In the genomic region with DNA sequence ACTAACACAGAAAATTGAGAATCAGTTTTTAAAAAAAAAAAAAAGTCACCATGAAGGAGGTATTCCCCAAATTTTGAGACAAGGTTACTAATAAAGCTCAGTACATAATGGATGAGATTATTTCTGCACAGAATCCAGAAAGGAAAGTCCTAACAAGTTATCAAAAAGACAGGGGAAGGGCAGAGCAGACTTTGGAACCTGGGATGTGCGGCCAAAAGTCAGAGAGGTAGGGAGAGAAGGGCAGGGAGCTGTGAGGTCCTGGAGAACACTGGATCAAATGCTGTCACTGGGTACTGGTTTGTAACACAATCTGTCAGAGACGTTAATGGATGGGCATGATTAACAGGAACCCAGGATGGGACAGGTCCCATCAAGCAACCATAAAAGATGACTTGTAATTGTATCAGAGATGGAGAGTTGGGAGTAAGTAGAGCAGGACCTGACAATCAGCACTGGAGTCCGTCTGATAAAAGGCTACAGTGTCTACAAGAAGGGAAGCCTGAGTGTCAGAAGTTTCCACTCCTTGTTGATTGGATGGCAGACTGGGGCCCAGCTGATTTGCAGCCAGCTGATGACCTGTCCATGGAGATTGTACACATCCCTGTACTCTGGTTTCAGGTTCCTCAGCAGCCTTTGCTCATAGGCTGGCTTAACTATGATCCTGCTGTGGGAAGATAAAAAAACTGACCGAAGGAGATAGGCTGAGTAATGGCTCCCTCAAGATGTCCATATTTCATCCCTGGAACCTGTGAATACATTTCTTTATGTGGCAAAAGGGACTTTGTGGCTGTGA, we compare ENCODE assay signal across 1 cellular context.
A peak's percentile ranks its signal among the peaks of the same experiment; 100 is the strongest.
TF ChIP-seq lines count a peak whose summit lies in the region.

No MANE protein-coding gene starts in this region.

TF ChIP-seq in K562, 482 proteins besides CTCF, POLR2A, EP300 and RAD21 (continued from another document and continues in another):
- TF ChIP-seq TEAD1 (CRISPR knock-in tag; IDR thresholded peaks at IDR 0.05), result no peak
- peak; percentile 78; the same call in 1 of the 2 replicates for TF ChIP-seq FOXK1 (CRISPR knock-in tag; IDR thresholded peaks at IDR 0.05; ENCODE audit: borderline replicate concordance)
- TF ChIP-seq, protein P1, sequence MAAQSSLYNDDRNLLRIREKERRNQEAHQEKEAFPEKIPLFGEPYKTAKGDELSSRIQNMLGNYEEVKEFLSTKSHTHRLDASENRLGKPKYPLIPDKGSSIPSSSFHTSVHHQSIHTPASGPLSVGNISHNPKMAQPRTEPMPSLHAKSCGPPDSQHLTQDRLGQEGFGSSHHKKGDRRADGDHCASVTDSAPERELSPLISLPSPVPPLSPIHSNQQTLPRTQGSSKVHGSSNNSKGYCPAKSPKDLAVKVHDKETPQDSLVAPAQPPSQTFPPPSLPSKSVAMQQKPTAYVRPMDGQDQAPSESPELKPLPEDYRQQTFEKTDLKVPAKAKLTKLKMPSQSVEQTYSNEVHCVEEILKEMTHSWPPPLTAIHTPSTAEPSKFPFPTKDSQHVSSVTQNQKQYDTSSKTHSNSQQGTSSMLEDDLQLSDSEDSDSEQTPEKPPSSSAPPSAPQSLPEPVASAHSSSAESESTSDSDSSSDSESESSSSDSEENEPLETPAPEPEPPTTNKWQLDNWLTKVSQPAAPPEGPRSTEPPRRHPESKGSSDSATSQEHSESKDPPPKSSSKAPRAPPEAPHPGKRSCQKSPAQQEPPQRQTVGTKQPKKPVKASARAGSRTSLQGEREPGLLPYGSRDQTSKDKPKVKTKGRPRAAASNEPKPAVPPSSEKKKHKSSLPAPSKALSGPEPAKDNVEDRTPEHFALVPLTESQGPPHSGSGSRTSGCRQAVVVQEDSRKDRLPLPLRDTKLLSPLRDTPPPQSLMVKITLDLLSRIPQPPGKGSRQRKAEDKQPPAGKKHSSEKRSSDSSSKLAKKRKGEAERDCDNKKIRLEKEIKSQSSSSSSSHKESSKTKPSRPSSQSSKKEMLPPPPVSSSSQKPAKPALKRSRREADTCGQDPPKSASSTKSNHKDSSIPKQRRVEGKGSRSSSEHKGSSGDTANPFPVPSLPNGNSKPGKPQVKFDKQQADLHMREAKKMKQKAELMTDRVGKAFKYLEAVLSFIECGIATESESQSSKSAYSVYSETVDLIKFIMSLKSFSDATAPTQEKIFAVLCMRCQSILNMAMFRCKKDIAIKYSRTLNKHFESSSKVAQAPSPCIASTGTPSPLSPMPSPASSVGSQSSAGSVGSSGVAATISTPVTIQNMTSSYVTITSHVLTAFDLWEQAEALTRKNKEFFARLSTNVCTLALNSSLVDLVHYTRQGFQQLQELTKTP (IDR thresholded peaks at IDR 0.05; ENCODE audit: low read depth in 1 of 2, partially characterized antibody in 2 of 2), result no peak
- TF ChIP-seq RFX1 (IDR thresholded peaks at IDR 0.05), result peak; percentile 45; the same call in 1 of the 2 replicates
- peak; percentile 87 for TF ChIP-seq STAT5A (IDR thresholded peaks at IDR 0.05; ENCODE audit: borderline replicate concordance, low read length)
- TF ChIP-seq SMAD2 (IDR thresholded peaks at IDR 0.05; ENCODE audit: low read depth, low read length), result no peak
- peak; percentile 76 for TF ChIP-seq ZNF384 (IDR thresholded peaks at IDR 0.05; ENCODE audit: low read depth, low read length)
- peak; percentile 96 for TF ChIP-seq ARID1B (IDR thresholded peaks at IDR 0.05)
- TF ChIP-seq STAG1 (CRISPR knock-in tag; IDR thresholded peaks at IDR 0.05; ENCODE audit: borderline replicate concordance), result no peak
- no peak for TF ChIP-seq HNRNPH1 (optimal IDR thresholded peaks at IDR 0.05; ENCODE audit: low read depth, low read length)
- peak; percentile 96 for TF ChIP-seq CBFA2T2 (conservative IDR thresholded peaks at IDR 0.05)
- TF ChIP-seq CC2D1A (IDR thresholded peaks at IDR 0.05), result peak; percentile 96; the same call in 1 of the 2 replicates
- TF ChIP-seq EP400 (IDR thresholded peaks at IDR 0.05), result no peak
- TF ChIP-seq L3MBTL2 (IDR thresholded peaks at IDR 0.05), result peak; percentile 11; the same call in 1 of the 2 replicates
- peak; percentile 91 for TF ChIP-seq KLF16 (IDR thresholded peaks at IDR 0.05)
- no peak for TF ChIP-seq HLTF (IDR thresholded peaks at IDR 0.05)
- TF ChIP-seq, protein P2, sequence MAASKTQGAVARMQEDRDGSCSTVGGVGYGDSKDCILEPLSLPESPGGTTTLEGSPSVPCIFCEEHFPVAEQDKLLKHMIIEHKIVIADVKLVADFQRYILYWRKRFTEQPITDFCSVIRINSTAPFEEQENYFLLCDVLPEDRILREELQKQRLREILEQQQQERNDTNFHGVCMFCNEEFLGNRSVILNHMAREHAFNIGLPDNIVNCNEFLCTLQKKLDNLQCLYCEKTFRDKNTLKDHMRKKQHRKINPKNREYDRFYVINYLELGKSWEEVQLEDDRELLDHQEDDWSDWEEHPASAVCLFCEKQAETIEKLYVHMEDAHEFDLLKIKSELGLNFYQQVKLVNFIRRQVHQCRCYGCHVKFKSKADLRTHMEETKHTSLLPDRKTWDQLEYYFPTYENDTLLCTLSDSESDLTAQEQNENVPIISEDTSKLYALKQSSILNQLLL (CRISPR knock-in tag; IDR thresholded peaks at IDR 0.05; ENCODE audit: borderline replicate concordance), result no peak
- TF ChIP-seq, protein P3, sequence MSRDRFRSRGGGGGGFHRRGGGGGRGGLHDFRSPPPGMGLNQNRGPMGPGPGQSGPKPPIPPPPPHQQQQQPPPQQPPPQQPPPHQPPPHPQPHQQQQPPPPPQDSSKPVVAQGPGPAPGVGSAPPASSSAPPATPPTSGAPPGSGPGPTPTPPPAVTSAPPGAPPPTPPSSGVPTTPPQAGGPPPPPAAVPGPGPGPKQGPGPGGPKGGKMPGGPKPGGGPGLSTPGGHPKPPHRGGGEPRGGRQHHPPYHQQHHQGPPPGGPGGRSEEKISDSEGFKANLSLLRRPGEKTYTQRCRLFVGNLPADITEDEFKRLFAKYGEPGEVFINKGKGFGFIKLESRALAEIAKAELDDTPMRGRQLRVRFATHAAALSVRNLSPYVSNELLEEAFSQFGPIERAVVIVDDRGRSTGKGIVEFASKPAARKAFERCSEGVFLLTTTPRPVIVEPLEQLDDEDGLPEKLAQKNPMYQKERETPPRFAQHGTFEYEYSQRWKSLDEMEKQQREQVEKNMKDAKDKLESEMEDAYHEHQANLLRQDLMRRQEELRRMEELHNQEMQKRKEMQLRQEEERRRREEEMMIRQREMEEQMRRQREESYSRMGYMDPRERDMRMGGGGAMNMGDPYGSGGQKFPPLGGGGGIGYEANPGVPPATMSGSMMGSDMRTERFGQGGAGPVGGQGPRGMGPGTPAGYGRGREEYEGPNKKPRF (IDR thresholded peaks at IDR 0.05; ENCODE audit: low read depth, low read length), result no peak
- no peak for TF ChIP-seq ZNF408 (CRISPR knock-in tag; IDR thresholded peaks at IDR 0.05; ENCODE audit: low read depth)
- TF ChIP-seq ZNF41 (CRISPR knock-in tag; conservative IDR thresholded peaks at IDR 0.05), result no peak
- no peak for TF ChIP-seq HMG20A (CRISPR knock-in tag; conservative IDR thresholded peaks at IDR 0.05)
- TF ChIP-seq SOX6 (IDR thresholded peaks at IDR 0.05), result peak; percentile 83
- peak; percentile 16 for TF ChIP-seq TBP (optimal IDR thresholded peaks at IDR 0.05; ENCODE audit: low read depth, low read length)
- no peak for TF ChIP-seq ZNF212 (CRISPR knock-in tag; IDR thresholded peaks at IDR 0.05)
- TF ChIP-seq CREM (IDR thresholded peaks at IDR 0.05; ENCODE audit: low read depth), result peak; percentile 68
- TF ChIP-seq SREBF2 (CRISPR knock-in tag; IDR thresholded peaks at IDR 0.05), result no peak
- TF ChIP-seq ZNF699 (CRISPR knock-in tag; IDR thresholded peaks at IDR 0.05; ENCODE audit: insufficient replicate concordance), result no peak
- TF ChIP-seq CXXC5 (CRISPR knock-in tag; IDR thresholded peaks at IDR 0.05), result peak; percentile 39; the same call in 1 of the 2 replicates
- TF ChIP-seq, protein P4, sequence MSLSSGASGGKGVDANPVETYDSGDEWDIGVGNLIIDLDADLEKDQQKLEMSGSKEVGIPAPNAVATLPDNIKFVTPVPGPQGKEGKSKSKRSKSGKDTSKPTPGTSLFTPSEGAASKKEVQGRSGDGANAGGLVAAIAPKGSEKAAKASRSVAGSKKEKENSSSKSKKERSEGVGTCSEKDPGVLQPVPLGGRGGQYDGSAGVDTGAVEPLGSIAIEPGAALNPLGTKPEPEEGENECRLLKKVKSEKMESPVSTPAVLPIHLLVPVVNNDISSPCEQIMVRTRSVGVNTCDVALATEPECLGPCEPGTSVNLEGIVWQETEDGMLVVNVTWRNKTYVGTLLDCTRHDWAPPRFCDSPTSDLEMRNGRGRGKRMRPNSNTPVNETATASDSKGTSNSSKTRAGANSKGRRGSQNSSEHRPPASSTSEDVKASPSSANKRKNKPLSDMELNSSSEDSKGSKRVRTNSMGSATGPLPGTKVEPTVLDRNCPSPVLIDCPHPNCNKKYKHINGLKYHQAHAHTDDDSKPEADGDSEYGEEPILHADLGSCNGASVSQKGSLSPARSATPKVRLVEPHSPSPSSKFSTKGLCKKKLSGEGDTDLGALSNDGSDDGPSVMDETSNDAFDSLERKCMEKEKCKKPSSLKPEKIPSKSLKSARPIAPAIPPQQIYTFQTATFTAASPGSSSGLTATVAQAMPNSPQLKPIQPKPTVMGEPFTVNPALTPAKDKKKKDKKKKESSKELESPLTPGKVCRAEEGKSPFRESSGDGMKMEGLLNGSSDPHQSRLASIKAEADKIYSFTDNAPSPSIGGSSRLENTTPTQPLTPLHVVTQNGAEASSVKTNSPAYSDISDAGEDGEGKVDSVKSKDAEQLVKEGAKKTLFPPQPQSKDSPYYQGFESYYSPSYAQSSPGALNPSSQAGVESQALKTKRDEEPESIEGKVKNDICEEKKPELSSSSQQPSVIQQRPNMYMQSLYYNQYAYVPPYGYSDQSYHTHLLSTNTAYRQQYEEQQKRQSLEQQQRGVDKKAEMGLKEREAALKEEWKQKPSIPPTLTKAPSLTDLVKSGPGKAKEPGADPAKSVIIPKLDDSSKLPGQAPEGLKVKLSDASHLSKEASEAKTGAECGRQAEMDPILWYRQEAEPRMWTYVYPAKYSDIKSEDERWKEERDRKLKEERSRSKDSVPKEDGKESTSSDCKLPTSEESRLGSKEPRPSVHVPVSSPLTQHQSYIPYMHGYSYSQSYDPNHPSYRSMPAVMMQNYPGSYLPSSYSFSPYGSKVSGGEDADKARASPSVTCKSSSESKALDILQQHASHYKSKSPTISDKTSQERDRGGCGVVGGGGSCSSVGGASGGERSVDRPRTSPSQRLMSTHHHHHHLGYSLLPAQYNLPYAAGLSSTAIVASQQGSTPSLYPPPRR (CRISPR knock-in tag; IDR thresholded peaks at IDR 0.05; ENCODE audit: borderline replicate concordance), result no peak
- TF ChIP-seq GTF2A2 (tag; IDR thresholded peaks at IDR 0.05), result no peak
- no peak for TF ChIP-seq POLR3G (IDR thresholded peaks at IDR 0.05; ENCODE audit: extremely low read depth, insufficient read length, insufficient replicate concordance)
- TF ChIP-seq SLC30A9 (CRISPR knock-in tag; IDR thresholded peaks at IDR 0.05), result no peak
- peak; percentile 63 for TF ChIP-seq MBD2 (IDR thresholded peaks at IDR 0.05; ENCODE audit: borderline replicate concordance, low read depth)
- TF ChIP-seq, protein P5, sequence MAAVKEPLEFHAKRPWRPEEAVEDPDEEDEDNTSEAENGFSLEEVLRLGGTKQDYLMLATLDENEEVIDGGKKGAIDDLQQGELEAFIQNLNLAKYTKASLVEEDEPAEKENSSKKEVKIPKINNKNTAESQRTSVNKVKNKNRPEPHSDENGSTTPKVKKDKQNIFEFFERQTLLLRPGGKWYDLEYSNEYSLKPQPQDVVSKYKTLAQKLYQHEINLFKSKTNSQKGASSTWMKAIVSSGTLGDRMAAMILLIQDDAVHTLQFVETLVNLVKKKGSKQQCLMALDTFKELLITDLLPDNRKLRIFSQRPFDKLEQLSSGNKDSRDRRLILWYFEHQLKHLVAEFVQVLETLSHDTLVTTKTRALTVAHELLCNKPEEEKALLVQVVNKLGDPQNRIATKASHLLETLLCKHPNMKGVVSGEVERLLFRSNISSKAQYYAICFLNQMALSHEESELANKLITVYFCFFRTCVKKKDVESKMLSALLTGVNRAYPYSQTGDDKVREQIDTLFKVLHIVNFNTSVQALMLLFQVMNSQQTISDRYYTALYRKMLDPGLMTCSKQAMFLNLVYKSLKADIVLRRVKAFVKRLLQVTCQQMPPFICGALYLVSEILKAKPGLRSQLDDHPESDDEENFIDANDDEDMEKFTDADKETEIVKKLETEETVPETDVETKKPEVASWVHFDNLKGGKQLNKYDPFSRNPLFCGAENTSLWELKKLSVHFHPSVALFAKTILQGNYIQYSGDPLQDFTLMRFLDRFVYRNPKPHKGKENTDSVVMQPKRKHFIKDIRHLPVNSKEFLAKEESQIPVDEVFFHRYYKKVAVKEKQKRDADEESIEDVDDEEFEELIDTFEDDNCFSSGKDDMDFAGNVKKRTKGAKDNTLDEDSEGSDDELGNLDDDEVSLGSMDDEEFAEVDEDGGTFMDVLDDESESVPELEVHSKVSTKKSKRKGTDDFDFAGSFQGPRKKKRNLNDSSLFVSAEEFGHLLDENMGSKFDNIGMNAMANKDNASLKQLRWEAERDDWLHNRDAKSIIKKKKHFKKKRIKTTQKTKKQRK (IDR thresholded peaks at IDR 0.05; ENCODE audit: borderline replicate concordance, low read depth, low read length), result no peak
- no peak for TF ChIP-seq NFATC3 (IDR thresholded peaks at IDR 0.05)
- TF ChIP-seq TCF3 (CRISPR knock-in tag; IDR thresholded peaks at IDR 0.05), result peak; percentile 95
- TF ChIP-seq, protein P6, sequence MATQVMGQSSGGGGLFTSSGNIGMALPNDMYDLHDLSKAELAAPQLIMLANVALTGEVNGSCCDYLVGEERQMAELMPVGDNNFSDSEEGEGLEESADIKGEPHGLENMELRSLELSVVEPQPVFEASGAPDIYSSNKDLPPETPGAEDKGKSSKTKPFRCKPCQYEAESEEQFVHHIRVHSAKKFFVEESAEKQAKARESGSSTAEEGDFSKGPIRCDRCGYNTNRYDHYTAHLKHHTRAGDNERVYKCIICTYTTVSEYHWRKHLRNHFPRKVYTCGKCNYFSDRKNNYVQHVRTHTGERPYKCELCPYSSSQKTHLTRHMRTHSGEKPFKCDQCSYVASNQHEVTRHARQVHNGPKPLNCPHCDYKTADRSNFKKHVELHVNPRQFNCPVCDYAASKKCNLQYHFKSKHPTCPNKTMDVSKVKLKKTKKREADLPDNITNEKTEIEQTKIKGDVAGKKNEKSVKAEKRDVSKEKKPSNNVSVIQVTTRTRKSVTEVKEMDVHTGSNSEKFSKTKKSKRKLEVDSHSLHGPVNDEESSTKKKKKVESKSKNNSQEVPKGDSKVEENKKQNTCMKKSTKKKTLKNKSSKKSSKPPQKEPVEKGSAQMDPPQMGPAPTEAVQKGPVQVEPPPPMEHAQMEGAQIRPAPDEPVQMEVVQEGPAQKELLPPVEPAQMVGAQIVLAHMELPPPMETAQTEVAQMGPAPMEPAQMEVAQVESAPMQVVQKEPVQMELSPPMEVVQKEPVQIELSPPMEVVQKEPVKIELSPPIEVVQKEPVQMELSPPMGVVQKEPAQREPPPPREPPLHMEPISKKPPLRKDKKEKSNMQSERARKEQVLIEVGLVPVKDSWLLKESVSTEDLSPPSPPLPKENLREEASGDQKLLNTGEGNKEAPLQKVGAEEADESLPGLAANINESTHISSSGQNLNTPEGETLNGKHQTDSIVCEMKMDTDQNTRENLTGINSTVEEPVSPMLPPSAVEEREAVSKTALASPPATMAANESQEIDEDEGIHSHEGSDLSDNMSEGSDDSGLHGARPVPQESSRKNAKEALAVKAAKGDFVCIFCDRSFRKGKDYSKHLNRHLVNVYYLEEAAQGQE (CRISPR knock-in tag; IDR thresholded peaks at IDR 0.05; ENCODE audit: low read depth), result no peak
- peak; percentile 53; the same call in 1 of the 2 replicates for TF ChIP-seq RNF2 (IDR thresholded peaks at IDR 0.05)
